10 cellular contexts compared by ENCODE assay signal in genomic region chr6:79335133-79335674, GRCh38.
DNase-seq lines count a peak whose midpoint lies in the region; ATAC-seq and TF ChIP-seq lines count a peak whose summit lies in the region.
"Had no signal": no experiment of that assay in that cellular context is flagged by ENCODE, and none has a peak within 500 bp of the region (broad histone marks: within the 10 kb centered on the region; RNA-seq: fewer than 3 reads in every experiment).

No MANE protein-coding gene starts in this region.

- ATAC-seq in GM19025 (IDR thresholded peaks at IDR 0.05; ENCODE audit: low read depth, unreplicated experiment) (peak; percentile 85), HG02642 (IDR thresholded peaks at IDR 0.05; ENCODE audit: poor library complexity, unreplicated experiment) (peak; percentile 92), HG03520 (IDR thresholded peaks at IDR 0.05; ENCODE audit: unreplicated experiment) (peak; percentile 95), heart right ventricle (no peak)

- no peak overlapping the region for H3K27ac ChIP-seq in heart right ventricle
- H3K27ac ChIP-seq: esophagus muscularis mucosa had no signal

- no peak overlapping the region for H3K4me3 ChIP-seq in heart right ventricle
- H3K4me3 ChIP-seq: esophagus muscularis mucosa, skin epidermis had no signal

- TF ChIP-seq CTCF in heart right ventricle (IDR thresholded peaks at IDR 0.05), result no peak

- 66 to 77% methylated on average over 2 of the region's 2 CpGs for WGBS in heart right ventricle, 2 donors

- DNase-seq in CD1c-positive myeloid dendritic cell (ENCODE audit: extremely low spot score) (peak; percentile 33), SW480 (ENCODE audit: low spot score) (no peak), heart right ventricle (no peak), NCI-H1436 treated with DMSO at 0.1 percent for 48 hours (lab: John Stamatoyannopoulos, UW) (no peak), middle frontal gyrus (ENCODE audit: extremely low spot score, low spot score) (no peak)

- no peaks in the 10 kb centered on the region for H3K4me1 ChIP-seq in heart right ventricle

- no peaks in the 10 kb centered on the region for H3K27me3 ChIP-seq in heart right ventricle
- H3K27me3 ChIP-seq: esophagus muscularis mucosa had no signal

- intact Hi-C loops in heart right ventricle (cut with DNase I), result no loop called here

- no peaks in the 10 kb centered on the region for H3K9me3 ChIP-seq in heart right ventricle
- H3K9me3 ChIP-seq: esophagus muscularis mucosa had no signal

- no peaks in the 10 kb centered on the region for H3K36me3 ChIP-seq in heart right ventricle
- H3K36me3 ChIP-seq: esophagus muscularis mucosa had no signal

Comparison
In these comparisons a context has a peak if more than half of its experiments do, and no peak if none do; other contexts are left out.
1. ATAC-seq: peak in GM19025 (single experiment), HG02642 (single experiment) and HG03520 (single experiment); none in heart right ventricle (0 of 8).